ENCODE assay signal across 9 cellular contexts in genomic region chrX:86194758-86195157, GRCh38. TPM values are rescaled to one million over a fixed set of nuclear protein-coding genes. Genes with fewer than 3 reads are reported as not detected.
"Had no signal": no experiment of that assay in that cellular context is flagged by ENCODE, and none has a peak within 500 bp of the region (broad histone marks: within the 10 kb centered on the region; RNA-seq: fewer than 3 reads in every experiment).

No MANE protein-coding gene starts in this region.

- DNase-seq: GDM1, GF-D8 had no signal

- FAIRE-seq: G401.6, GM12878, GM12891, GM12892, GM18507, GM19239 had no signal

- H3K4me3 ChIP-seq: GM12878 had no signal

- ATAC-seq: GM12878 had no signal

RNA-seq across cellular contexts. Expression of gene DACH2, which starts 46.5 kb away (rescaled TPM):
- total RNA-seq: G401, GM12878 had no signal
